20 cellular contexts compared by ENCODE assay signal in the genomic region with DNA sequence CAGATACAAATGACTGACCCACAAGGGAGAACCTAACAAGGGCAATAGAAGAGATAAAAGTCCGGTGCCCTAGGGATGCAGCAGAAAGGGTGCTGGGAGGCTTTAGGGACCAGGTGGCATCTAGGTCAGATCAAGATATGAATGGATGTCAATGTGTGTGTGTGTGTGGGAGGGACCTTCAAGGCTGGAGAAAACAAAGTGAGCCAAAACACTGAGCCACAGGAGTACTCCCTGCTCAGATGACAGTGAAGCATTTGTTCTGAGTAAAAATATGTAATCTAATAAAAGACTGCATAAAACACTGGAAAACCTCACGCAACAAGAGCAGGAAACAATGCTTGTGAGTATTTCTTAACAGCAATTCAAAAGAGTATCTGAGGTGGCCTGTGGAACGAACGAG. TPM values are rescaled to one million over a fixed set of nuclear protein-coding genes. Genes with fewer than 3 reads are reported as not detected.
DNase-seq lines count a peak whose midpoint lies in the region; ATAC-seq and TF ChIP-seq lines count a peak whose summit lies in the region.
"Had no signal": no experiment of that assay in that cellular context is flagged by ENCODE, and none has a peak within 500 bp of the region (broad histone marks: within the 10 kb centered on the region; RNA-seq: fewer than 3 reads in every experiment).

No MANE protein-coding gene starts in this region.

- peak; percentile 62 for ATAC-seq in SK-N-SH treated with all-trans-retinoic acid at 6 μM for 48 hours
- ATAC-seq: A549; CD8-positive, alpha-beta T cell had no signal

- intact Hi-C loops in adrenal gland (cut with DNase I): no loop called here
- intact Hi-C loops in testis (cut with DNase I; ENCODE audit: low total_unique reads): no loop called here

- H3K27ac ChIP-seq in SK-N-SH (ENCODE audit: low read depth in 2 of 2, low read length in 1 of 2) (no peak overlapping the region), adrenal gland (no peak overlapping the region), testis (peak overlapping the region in 1 of 2 donors; percentile 50)
- H3K27ac ChIP-seq: 22Rv1, A549, BLaER1, GM23248 had no signal

- H3K36me3 ChIP-seq in SK-N-SH (replicated peaks in 1 of 2; ENCODE audit: control insufficient read depth in 1 of 2, insufficient read depth in 2 of 2, low read length in 1 of 2) (peaks cover 4 to 9% of the 10 kb centered on the region in 2 experiments), adrenal gland (replicated peaks in 1 of 2) (peaks cover 0 to 8% of the 10 kb centered on the region in 2 donors), testis (ENCODE audit: low read depth, missing control alignments) (no peaks in the 10 kb centered on the region)

- no peak overlapping the region for H3K4me2 ChIP-seq in SK-N-SH
- H3K4me2 ChIP-seq: A549, BLaER1 had no signal

- H3K27me3 ChIP-seq in SK-N-SH (ENCODE audit: insufficient read depth): no peaks in the 10 kb centered on the region
- no peaks in the 10 kb centered on the region for H3K27me3 ChIP-seq in adrenal gland
- H3K27me3 ChIP-seq in testis: no peaks in the 10 kb centered on the region
- H3K27me3 ChIP-seq: BLaER1 had no signal

- H3K4me3 ChIP-seq in SK-N-SH (ENCODE audit: low read depth in 2 of 2, low read length in 1 of 2) (no peak overlapping the region), adrenal gland (no peak overlapping the region), fibroblast of villous mesenchyme (ENCODE audit: low read depth, low read length) (no peak overlapping the region), testis (no peak overlapping the region)
- H3K4me3 ChIP-seq: A549, BLaER1, GM23248 had no signal

- no peaks in the 10 kb centered on the region for H3F3A ChIP-seq in SK-N-SH (replicated peaks; ENCODE audit: insufficient read depth)

- TF ChIP-seq RAD21 in SK-N-SH (IDR thresholded peaks at IDR 0.05; ENCODE audit: low read length): no peak

- no peaks in the 10 kb centered on the region for H3K9me3 ChIP-seq in SK-N-SH
- no peaks in the 10 kb centered on the region for H3K9me3 ChIP-seq in adrenal gland (replicated peaks in 1 of 3)
- no peaks in the 10 kb centered on the region for H3K9me3 ChIP-seq in testis
- H3K9me3 ChIP-seq: A549, BLaER1 had no signal

- POLR2A ChIA-PET in SK-N-SH (lab: Yijun Ruan, JAX): no interaction called here

- CTCF ChIA-PET in SK-N-SH (lab: Yijun Ruan, JAX): interaction anchor here (1.3 kb wide), 1 partner anchor 19 kb away, joined by 4 read pairs; no protein-coding TSS in a partner anchor

- no peak for TF ChIP-seq CTCF in SK-N-SH (IDR thresholded peaks at IDR 0.05)
- no peak for TF ChIP-seq CTCF in adrenal gland (IDR thresholded peaks at IDR 0.05)
- TF ChIP-seq CTCF in fibroblast of villous mesenchyme (IDR thresholded peaks at IDR 0.05; ENCODE audit: insufficient read depth, low read depth, low read length): no peak
- no peak for TF ChIP-seq CTCF in testis (IDR thresholded peaks at IDR 0.05)

- no peak overlapping the region for H2AFZ ChIP-seq in SK-N-SH (ENCODE audit: low read depth)
- H2AFZ ChIP-seq: GM23248 had no signal

- no peaks in the 10 kb centered on the region for H4K20me1 ChIP-seq in SK-N-SH (ENCODE audit: insufficient read depth)
- H4K20me1 ChIP-seq: BLaER1 had no signal

- TF ChIP-seq POLR2A in adrenal gland (IDR thresholded peaks at IDR 0.05) (no peak), testis (IDR thresholded peaks at IDR 0.05) (no peak)

- WGBS in SK-N-SH (ENCODE audit: low lambda C conversion rate): 86% methylated on average over 4 of the region's 4 CpGs
- WGBS in adrenal gland, 4 donors: 47 to 56% (median 53%) methylated on average over 4 of the region's 4 CpGs
- 51 to 56% methylated on average over 4 of the region's 4 CpGs for WGBS in testis, 2 donors

- DNase-seq in SK-N-SH: no peak
- DNase-seq in adrenal gland: peak in 5 of 7 donors; percentile 24 to 63 (median 28)
- DNase-seq in fibroblast of villous mesenchyme (ENCODE audit: low read depth): peak; percentile 55
- DNase-seq in testis: peak; percentile 78
- no peak for DNase-seq in effector CD8-positive, alpha-beta T cell (lab: John Stamatoyannopoulos, UW)
- DNase-seq in NCI-H748 (lab: John Stamatoyannopoulos, UW; ENCODE audit: unreplicated experiment): no peak
- DNase-seq in activated CD4-positive, alpha-beta T cell treated with anti-CD3 and anti-CD28 coated beads for 48 hours: no peak
- DNase-seq: CD8-positive, alpha-beta T cell; COR-L47; DMS 273 treated with DMSO at 0.1 percent for 48 hours; DMS53; DND-41; EL; GM23248; HCEC 1CT; HFFc6 had no signal

- H3K9me2 ChIP-seq in SK-N-SH: no peaks in the 10 kb centered on the region

- H3K4me1 ChIP-seq in SK-N-SH (ENCODE audit: control insufficient read depth in 1 of 2, insufficient read depth in 2 of 2, low read depth in 1 of 2, low read length in 1 of 2): peaks cover 0 to 5% of the 10 kb centered on the region in 2 experiments; a peak in 1 of 4 replicates
- H3K4me1 ChIP-seq in adrenal gland (replicated peaks in 1 of 2): no peaks in the 10 kb centered on the region
- peaks cover 5% of the 10 kb centered on the region for H3K4me1 ChIP-seq in testis
- H3K4me1 ChIP-seq: BLaER1 had no signal

- no peak overlapping the region for H3K9ac ChIP-seq in SK-N-SH
- H3K9ac ChIP-seq: BLaER1, GM23248 had no signal

- no peak for TF ChIP-seq EP300 in SK-N-SH (IDR thresholded peaks at IDR 0.05; ENCODE audit: borderline replicate concordance in 1 of 2, low read depth in 1 of 2, low read length in 1 of 2)

- no peaks in the 10 kb centered on the region for H3K79me2 ChIP-seq in SK-N-SH (ENCODE audit: insufficient read depth)

TF ChIP-seq in SK-N-SH treated with all-trans-retinoic acid at 6 μM for 48 hours, 23 proteins besides CTCF, POLR2A, EP300 and RAD21 (continues in another document):
- TF ChIP-seq OSR1 (CRISPR knock-in tag; IDR thresholded peaks at IDR 0.05) (no peak), ZNF565 (CRISPR knock-in tag; conservative IDR thresholded peaks at IDR 0.05; ENCODE audit: low read depth) (no peak), ZNF70 (CRISPR knock-in tag; IDR thresholded peaks at IDR 0.05) (no peak), BACH2 (CRISPR knock-in tag; IDR thresholded peaks at IDR 0.05; ENCODE audit: borderline replicate concordance) (no peak), ARNTL (CRISPR knock-in tag; IDR thresholded peaks at IDR 0.05; ENCODE audit: borderline replicate concordance, low read depth) (no peak), CSDC2 (CRISPR knock-in tag; IDR thresholded peaks at IDR 0.05) (no peak), ZFP30 (CRISPR knock-in tag; IDR thresholded peaks at IDR 0.05) (no peak), ZC3H10 (CRISPR knock-in tag; IDR thresholded peaks at IDR 0.05) (no peak), ISL1 (CRISPR knock-in tag; IDR thresholded peaks at IDR 0.05) (no peak)

TF ChIP-seq in SK-N-SH, 30 proteins besides CTCF, POLR2A, EP300 and RAD21:
- TF ChIP-seq FOSL2 (IDR thresholded peaks at IDR 0.05; ENCODE audit: borderline replicate concordance, low read depth): no peak
- no peak for TF ChIP-seq JUND (IDR thresholded peaks at IDR 0.05)

RNA-seq across cellular contexts. Expression of a gene that starts 28.2 kb away (rescaled TPM):
- 16.5 and 24.4 TPM in 2 replicates for polyA plus RNA-seq in SK-N-SH (2012; rRNA removed)
- 9.1 and 10.0 TPM in 2 replicates for polyA plus RNA-seq in SK-N-SH (2012; cell fraction: cytosol; rRNA removed)
- polyA plus RNA-seq in SK-N-SH (2012; cell fraction: nucleus; rRNA removed): 96.8 and 136 TPM in 2 replicates
- total RNA-seq in adrenal gland: 10 to 100 TPM in 4 of 8 donors, 1 to 10 TPM in 4; 7.1 to 18.7 (median 10.0) TPM
- polyA plus RNA-seq in adrenal gland: 10 to 100 TPM; 11.6 to 29.4 (median 22.2) TPM
- total RNA-seq in fibroblast of villous mesenchyme: 10.6 and 13.0 TPM in 2 replicates
- 10 to 100 TPM; 19.9 to 21.4 TPM for total RNA-seq in testis
- 11.3 TPM for polyA plus RNA-seq in testis (ENCODE audit: insufficient read depth, low read depth, low replicate concordance)

RNA-seq across cellular contexts. Expression of a gene that starts 44.6 kb away (rescaled TPM):
- polyA plus RNA-seq in SK-N-SH (2012; rRNA removed) (1.9 and 2.6 TPM in 2 replicates), adrenal gland (10 to 100 TPM in 1 of 3 donors, 1 to 10 TPM in 2; 1.8 to 12.2 (median 2.2) TPM), testis (ENCODE audit: insufficient read depth, low read depth, low replicate concordance) (4.4 TPM)
- 3.2 and 4.1 TPM in 2 replicates for polyA plus RNA-seq in SK-N-SH (2012; cell fraction: cytosol; rRNA removed)
- 0.86 and 1.3 TPM in 2 replicates for polyA plus RNA-seq in SK-N-SH (2012; cell fraction: nucleus; rRNA removed)
- total RNA-seq in adrenal gland (10 to 100 TPM in 2 of 8 donors, 1 to 10 TPM in 6; 5.5 to 13.6 (median 7.6) TPM), fibroblast of villous mesenchyme (8.7 and 16.8 TPM in 2 replicates), testis (1 to 10 TPM; 6.3 to 6.9 TPM)

Comparison
In these comparisons a context has a peak if more than half of its experiments do, and no peak if none do; other contexts are left out.
1. DNase-seq: peak in adrenal gland (5 of 7), fibroblast of villous mesenchyme (single experiment) and testis (single experiment); none in SK-N-SH (single experiment), effector CD8-positive, alpha-beta T cell (single experiment), NCI-H748 (single experiment) and activated CD4-positive, alpha-beta T cell treated with anti-CD3 and anti-CD28 coated beads for 48 hours (single experiment).